ENCODE assay signal across 21 cellular contexts in genomic region chr10:96341219-96342182, GRCh38. TPM values are rescaled to one million over a fixed set of nuclear protein-coding genes. Genes with fewer than 3 reads are reported as not detected.
DNase-seq lines count a peak whose midpoint lies in the region; ATAC-seq and TF ChIP-seq lines count a peak whose summit lies in the region.
"Had no signal": no experiment of that assay in that cellular context is flagged by ENCODE, and none has a peak within 500 bp of the region (broad histone marks: within the 10 kb centered on the region; RNA-seq: fewer than 3 reads in every experiment).

No MANE protein-coding gene starts in this region.

- peaks cover 8% of the 10 kb centered on the region for H3K27me3 Mint-ChIP-seq in endodermal cell (ENCODE audit: insufficient read depth)

- WGBS in endodermal cell (ENCODE audit: insufficient coverage in 1 of 2, insufficient read length in 1 of 2), 2 experiments: 52 to 57% methylated on average over 3 to 5 of the region's 5 CpGs

- peaks cover 16% of the 10 kb centered on the region for H3K9me3 Mint-ChIP-seq in endodermal cell

- H3K4me3 ChIP-seq in endodermal cell (ENCODE audit: low read length): no peak overlapping the region
- H3K4me3 ChIP-seq: breast epithelium, skin epidermis had no signal

- no peaks in the 10 kb centered on the region for H3K27me3 ChIP-seq in endodermal cell (ENCODE audit: control insufficient read depth, insufficient read depth, low read length, poor library complexity, severe bottlenecking)
- H3K27me3 ChIP-seq: breast epithelium had no signal

- H3K36me3 ChIP-seq in endodermal cell (ENCODE audit: control insufficient read depth, insufficient read depth, low read length): no peaks in the 10 kb centered on the region
- H3K36me3 ChIP-seq: breast epithelium had no signal

- H3K36me3 Mint-ChIP-seq in endodermal cell (ENCODE audit: low read depth): peaks cover 3% of the 10 kb centered on the region
- H3K36me3 Mint-ChIP-seq: activated naive CD4-positive, alpha-beta T cell treated with anti-CD3 and anti-CD28 coated beads, Interleukin-2, amount 50 U/mL, for 24 hours had no signal

- DNase-seq in stimulated activated CD4-positive, alpha-beta T cell treated with anti-CD3 and anti-CD28 coated beads, Interleukin-15, amount 100 ng/mL, for 24 hours: peak; percentile 4
- DNase-seq in stimulated activated CD4-positive, alpha-beta T cell treated with anti-CD3 and anti-CD28 coated beads, Interleukin-4, amount 100 ng/mL, for 24 hours: no peak
- DNase-seq in endodermal cell (peak; percentile 84), hippocampal formation (lab: John Stamatoyannopoulos, UW) (no peak), NCI-H524 treated with DMSO at 0.1 percent for 48 hours (lab: John Stamatoyannopoulos, UW) (no peak), epidermal melanocyte (ENCODE audit: insufficient read length, low spot score) (no peak)
- DNase-seq: activated CD8-positive, alpha-beta memory T cell treated with anti-CD3 and anti-CD28 coated beads for 24 hours; effector memory CD4-positive, alpha-beta T cell; GF-D8; NCI-H187 treated with DMSO at 0.1 percent for 48 hours; NCI-H774 had no signal

- H3K4me3 Mint-ChIP-seq in endodermal cell: no peak overlapping the region
- H3K4me3 Mint-ChIP-seq: activated naive CD4-positive, alpha-beta T cell treated with anti-CD3 and anti-CD28 coated beads, Interleukin-2, amount 50 U/mL, for 24 hours had no signal

- H3K9ac ChIP-seq in endodermal cell (ENCODE audit: extremely low read depth, low read length, poor library complexity, severe bottlenecking): no peak overlapping the region
- H3K9ac ChIP-seq: parathyroid adenoma had no signal

- peaks cover 2% of the 10 kb centered on the region for H3K4me1 ChIP-seq in endodermal cell (ENCODE audit: control insufficient read depth, insufficient read depth, low read length)
- H3K4me1 ChIP-seq: breast epithelium, parathyroid adenoma had no signal

- peaks cover 14% of the 10 kb centered on the region for H3K4me1 Mint-ChIP-seq in endodermal cell
- H3K4me1 Mint-ChIP-seq: activated naive CD4-positive, alpha-beta T cell treated with anti-CD3 and anti-CD28 coated beads, Interleukin-2, amount 50 U/mL, for 24 hours had no signal

- H3K9me3 ChIP-seq in endodermal cell (ENCODE audit: control insufficient read depth, low read length): peaks cover 13% of the 10 kb centered on the region
- H3K9me3 ChIP-seq: breast epithelium had no signal

- no peak for TF ChIP-seq CTCF in endodermal cell (conservative IDR thresholded peaks at IDR 0.05)

- no peak overlapping the region for H3K27ac ChIP-seq in endodermal cell (ENCODE audit: low read depth, low read length)
- H3K27ac ChIP-seq: breast epithelium, parathyroid adenoma, skin epidermis had no signal

- peak; percentile 48 for ATAC-seq in HG03354 (IDR thresholded peaks at IDR 0.05; ENCODE audit: poor library complexity, severe bottlenecking, unreplicated experiment)
- no peak for ATAC-seq in GM21723 (IDR thresholded peaks at IDR 0.05; ENCODE audit: unreplicated experiment)

- H3K27ac Mint-ChIP-seq in endodermal cell: peak overlapping the region; percentile 69
- H3K27ac Mint-ChIP-seq: activated naive CD4-positive, alpha-beta T cell treated with anti-CD3 and anti-CD28 coated beads, Interleukin-2, amount 50 U/mL, for 24 hours had no signal

RNA-seq across cellular contexts. Expression of gene OPALIN, which starts 17.3 kb away (rescaled TPM):
- not detected for total RNA-seq in endodermal cell
- not detected for polyA plus RNA-seq in endodermal cell (2013, experiment 1 of 2)
- not detected for polyA plus RNA-seq in endodermal cell (2013, experiment 2 of 2)
- total RNA-seq: breast epithelium, HT-29, left lobe of liver, M059J, RPMI7951 had no signal

RNA-seq across cellular contexts. Expression of gene DNTT, which starts 37.3 kb away (rescaled TPM):
- total RNA-seq in endodermal cell: not detected
- not detected for polyA plus RNA-seq in endodermal cell (2013, experiment 1 of 2)
- not detected for polyA plus RNA-seq in endodermal cell (2013, experiment 2 of 2)
- total RNA-seq: breast epithelium, HT-29, left lobe of liver, M059J, RPMI7951 had no signal

Comparison
In these comparisons a context has a peak if more than half of its experiments do, and no peak if none do; other contexts are left out.
1. DNase-seq: peak in stimulated activated CD4-positive, alpha-beta T cell treated with anti-CD3 and anti-CD28 coated beads, Interleukin-15, amount 100 ng/mL, for 24 hours (single experiment) and endodermal cell (single experiment); none in stimulated activated CD4-positive, alpha-beta T cell treated with anti-CD3 and anti-CD28 coated beads, Interleukin-4, amount 100 ng/mL, for 24 hours (single experiment), hippocampal formation (0 of 2), NCI-H524 treated with DMSO at 0.1 percent for 48 hours (single experiment) and epidermal melanocyte (single experiment).